In genomic region chr15:28660744-28661143, GRCh38 we compare ENCODE assay signal across 2 cellular contexts. TPM values are rescaled to one million over a fixed set of nuclear protein-coding genes. Genes with fewer than 3 reads are reported as not detected.
"Had no signal": no experiment of that assay in that cellular context is flagged by ENCODE, and none has a peak within 500 bp of the region (broad histone marks: within the 10 kb centered on the region; RNA-seq: fewer than 3 reads in every experiment).

No MANE protein-coding gene starts in this region.

RNA-seq across cellular contexts. Expression of gene GOLGA8M, which starts 51.5 kb away (rescaled TPM):
- total RNA-seq: M059J, NCI-H460 had no signal
